Comparison of ENCODE assay signal across 12 cellular contexts in the genomic region with DNA sequence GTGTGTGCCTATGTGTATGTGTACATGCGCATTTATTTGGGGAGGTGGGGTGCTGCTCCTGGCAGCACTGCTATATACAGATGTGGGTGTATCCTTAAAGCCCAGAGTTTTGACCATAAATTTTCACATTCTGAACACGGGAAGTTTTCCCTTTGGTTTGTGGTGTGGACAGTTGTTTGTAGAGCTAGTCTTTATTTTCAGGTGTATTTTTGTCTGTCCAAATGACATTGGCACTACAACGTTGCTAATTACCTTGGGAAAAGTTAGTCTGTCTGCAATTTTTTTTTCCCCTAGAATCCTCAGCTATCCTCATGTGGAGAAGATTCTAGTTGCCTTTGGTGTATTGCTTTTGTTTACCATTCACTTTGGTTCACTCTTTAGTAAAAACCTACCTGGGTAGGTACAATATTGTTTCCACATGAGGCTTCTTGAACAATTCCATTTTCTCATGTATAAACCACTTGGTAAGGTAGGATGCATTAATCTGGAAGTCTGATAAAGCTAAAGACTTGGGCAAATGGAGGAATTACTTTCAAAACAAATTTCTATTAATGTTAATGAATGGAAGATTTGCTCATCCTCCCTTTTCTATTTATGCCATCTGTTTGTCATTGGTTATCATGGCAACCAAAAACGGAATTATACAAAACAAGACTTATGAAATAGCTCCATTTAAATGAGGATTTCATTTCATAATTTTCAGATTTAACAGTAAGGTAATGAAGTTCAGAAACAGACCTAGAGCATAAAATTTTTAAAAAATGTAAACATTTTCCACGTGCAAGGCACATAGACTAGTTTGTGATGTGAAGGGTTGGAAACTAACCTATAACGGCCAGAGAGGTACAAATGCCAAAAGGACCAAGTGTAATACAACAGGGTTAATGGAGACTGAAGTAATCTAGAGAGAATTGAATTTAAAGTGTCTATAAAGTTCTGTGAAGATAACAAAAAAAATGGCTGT. TPM values are rescaled to one million over a fixed set of nuclear protein-coding genes. Genes with fewer than 3 reads are reported as not detected.
DNase-seq lines count a peak whose midpoint lies in the region; ATAC-seq and TF ChIP-seq lines count a peak whose summit lies in the region.
"Had no signal": no experiment of that assay in that cellular context is flagged by ENCODE, and none has a peak within 500 bp of the region (broad histone marks: within the 10 kb centered on the region; RNA-seq: fewer than 3 reads in every experiment).

No MANE protein-coding gene starts in this region.

- H3K27me3 ChIP-seq in mammary epithelial cell (ENCODE audit: insufficient read depth, low read length) (no peaks in the 10 kb centered on the region), upper lobe of right lung (no peaks in the 10 kb centered on the region), prostate gland (replicated peaks; ENCODE audit: insufficient read depth) (no peaks in the 10 kb centered on the region)

- no peak for TF ChIP-seq POLR2A in prostate gland (IDR thresholded peaks at IDR 0.05)

- ATAC-seq in upper lobe of right lung (no peak), HG02885 (IDR thresholded peaks at IDR 0.05; ENCODE audit: poor library complexity, unreplicated experiment) (no peak)
- ATAC-seq: activated CD8-positive, alpha-beta T cell treated with anti-CD3 and anti-CD28 coated beads, Interleukin-2, amount 10 ng/mL, durations not matched to agents 7 days and 5 days; stimulated activated naive CD8-positive, alpha-beta T cell treated with anti-CD3 and anti-CD28 coated beads, Interleukin-15, amount 100 ng/mL, for 72 hours had no signal

- BruUV-seq in MCF 10A (replicated peaks; lab: Mats Ljungman, UMichigan): no TSS peak
- BruUV-seq in mammary epithelial cell (replicated peaks; lab: Mats Ljungman, UMichigan): no TSS peak

- H3K4me3 Mint-ChIP-seq in MCF 10A (ENCODE audit: unreplicated experiment): no peak overlapping the region
- H3K4me3 Mint-ChIP-seq: activated CD8-positive, alpha-beta T cell treated with anti-CD3 and anti-CD28 coated beads, Interleukin-2, amount 10 ng/mL, durations not matched to agents 7 days and 5 days; stimulated activated naive CD8-positive, alpha-beta T cell treated with anti-CD3 and anti-CD28 coated beads, Interleukin-15, amount 100 ng/mL, for 72 hours had no signal

- no peaks in the 10 kb centered on the region for H3K27me3 Mint-ChIP-seq in MCF 10A (ENCODE audit: insufficient read depth, unreplicated experiment)

- dilution Hi-C loops in mammary epithelial cell (cut with HindIII; ENCODE audit: low sequenced_read_pairs): loop anchor here (5.0 kb wide), 1 partner anchor 215 kb away; no protein-coding TSS in a partner anchor

- no peaks in the 10 kb centered on the region for H3K9me3 Mint-ChIP-seq in MCF 10A (ENCODE audit: unreplicated experiment)
- H3K9me3 Mint-ChIP-seq: stimulated activated naive CD8-positive, alpha-beta T cell treated with anti-CD3 and anti-CD28 coated beads, Interleukin-15, amount 100 ng/mL, for 72 hours had no signal

- no peak for DNase-seq in MCF 10A (ENCODE audit: unreplicated experiment)
- no peak for DNase-seq in mammary epithelial cell
- DNase-seq in cardiac fibroblast (ENCODE audit: low read depth in 2 of 2): peak; percentile 88 to 89
- DNase-seq in lung microvascular endothelial cell (ENCODE audit: low read depth in 2 of 2): peak; percentile 86 to 90
- no peak for DNase-seq in upper lobe of right lung
- DNase-seq in activated CD4-positive, alpha-beta T cell treated with anti-CD3 and anti-CD28 coated beads, Interleukin-2, amount 50 U/mL, for 48 hours: no peak
- no peak for DNase-seq in prostate gland (ENCODE audit: low spot score)
- DNase-seq: activated CD8-positive, alpha-beta T cell treated with anti-CD3 and anti-CD28 coated beads, Interleukin-2, amount 10 ng/mL, durations not matched to agents 7 days and 5 days; foreskin melanocyte; MV-4-11; stimulated activated naive CD8-positive, alpha-beta T cell treated with anti-CD3 and anti-CD28 coated beads, Interleukin-15, amount 100 ng/mL, for 72 hours had no signal

- WGBS in mammary epithelial cell (ENCODE audit: low coverage, missing lambda C conversion rate): 66% methylated on average over 6 of the region's 6 CpGs
- WGBS in prostate gland: 66% methylated on average over 6 of the region's 6 CpGs

- H3K27ac ChIP-seq in mammary epithelial cell (ENCODE audit: insufficient read depth, low read depth, low read length): no peak overlapping the region
- peak overlapping the region; percentile 47 for H3K27ac ChIP-seq in upper lobe of right lung
- H3K27ac ChIP-seq in prostate gland: no peak overlapping the region

- H3K79me2 ChIP-seq in mammary epithelial cell (ENCODE audit: insufficient read depth, low read length): peaks cover 18% of the 10 kb centered on the region

- H3K9me3 ChIP-seq in mammary epithelial cell (replicated peaks; ENCODE audit: insufficient read depth, low read length): no peaks in the 10 kb centered on the region
- H3K9me3 ChIP-seq in upper lobe of right lung: no peaks in the 10 kb centered on the region
- H3K9me3 ChIP-seq in prostate gland: no peaks in the 10 kb centered on the region

- TF ChIP-seq CTCF in MCF 10A (IDR thresholded peaks at IDR 0.05; ENCODE audit: unreplicated experiment) (no peak), mammary epithelial cell (conservative IDR thresholded peaks at IDR 0.05 in 1 of 2, IDR thresholded peaks at IDR 0.05 in 1 of 2; ENCODE audit: extremely low read depth in 1 of 2, insufficient read depth in 1 of 2, low read depth in 1 of 2, low read length in 2 of 2) (no peak), cardiac fibroblast (IDR thresholded peaks at IDR 0.05; ENCODE audit: low read depth, low read length) (no peak), upper lobe of right lung (IDR thresholded peaks at IDR 0.05) (no peak), prostate gland (IDR thresholded peaks at IDR 0.05) (no peak)

- peaks cover 10% of the 10 kb centered on the region for H3K36me3 ChIP-seq in mammary epithelial cell (ENCODE audit: insufficient read depth, low read length)
- H3K36me3 ChIP-seq in upper lobe of right lung: peaks cover 9% of the 10 kb centered on the region
- no peaks in the 10 kb centered on the region for H3K36me3 ChIP-seq in prostate gland

- peaks cover 29% of the 10 kb centered on the region for H3K4me1 Mint-ChIP-seq in MCF 10A (ENCODE audit: insufficient read depth, unreplicated experiment)

- peaks cover 42% of the 10 kb centered on the region for H3K36me3 Mint-ChIP-seq in MCF 10A (ENCODE audit: insufficient read depth, unreplicated experiment)

- CTCF ChIA-PET in MCF 10A (lab: Yijun Ruan, JAX) (interaction anchor here (0.7 to 2.8 kb wide), 4 partner anchors 14 to 32 kb away, joined by 3 to 14 read pairs (median 3); no protein-coding TSS in a partner anchor), mammary epithelial cell (lab: Charles Lee; ENCODE audit: low non-redundant PET) (no interaction called here)

- H4K20me1 ChIP-seq in mammary epithelial cell (ENCODE audit: insufficient read depth, low read length): no peaks in the 10 kb centered on the region

- intact Hi-C loops in MCF 10A (cut with micrococcal nuclease): no loop called here
- intact Hi-C loops in mammary epithelial cell (cut with micrococcal nuclease): no loop called here
- intact Hi-C loops in upper lobe of right lung (cut with DNase I): no loop called here
- intact Hi-C loops in prostate gland (cut with DNase I): no loop called here

- POLR2A ChIA-PET in MCF 10A (lab: Yijun Ruan, JAX): interaction anchor here (1.0 kb wide), 1 partner anchor 128 kb away, joined by 3 read pairs; no protein-coding TSS in a partner anchor

- H2AFZ ChIP-seq in mammary epithelial cell (ENCODE audit: low read depth, low read length): no peak overlapping the region

- no peak overlapping the region for H3K4me2 ChIP-seq in mammary epithelial cell (ENCODE audit: insufficient read depth, low read depth, low read length)

- peaks cover 30% of the 10 kb centered on the region for H3K4me1 ChIP-seq in mammary epithelial cell (ENCODE audit: insufficient read depth, low read length)
- H3K4me1 ChIP-seq in upper lobe of right lung: no peaks in the 10 kb centered on the region
- H3K4me1 ChIP-seq in prostate gland (replicated peaks): no peaks in the 10 kb centered on the region

- in situ Hi-C loops in mammary epithelial cell (cut with MboI; ENCODE audit: low sequenced_read_pairs in 2 of 2): no loop called here

- H3K4me3 ChIP-seq in mammary epithelial cell (replicated peaks in 1 of 3; ENCODE audit: insufficient read depth in 1 of 3, low read depth in 2 of 3, low read length in 3 of 3) (no peak overlapping the region), cardiac fibroblast (replicated peaks in 1 of 2; ENCODE audit: low read depth in 2 of 2, low read length in 2 of 2) (peak overlapping the region in 1 of 2 donors; percentile 13), upper lobe of right lung (peak overlapping the region; percentile 71), prostate gland (no peak overlapping the region)

- peak overlapping the region; percentile 22 for H3K27ac Mint-ChIP-seq in MCF 10A (ENCODE audit: low read depth, unreplicated experiment)
- H3K27ac Mint-ChIP-seq: activated CD8-positive, alpha-beta T cell treated with anti-CD3 and anti-CD28 coated beads, Interleukin-2, amount 10 ng/mL, durations not matched to agents 7 days and 5 days; stimulated activated naive CD8-positive, alpha-beta T cell treated with anti-CD3 and anti-CD28 coated beads, Interleukin-15, amount 100 ng/mL, for 72 hours had no signal

- no peak overlapping the region for H3K9ac ChIP-seq in mammary epithelial cell (ENCODE audit: insufficient read depth, low read length)

RNA-seq across cellular contexts. Expression of gene CCN2, which starts 3.9 kb away (rescaled TPM):
- total RNA-seq in MCF 10A (2022) (10.9 and 49.4 TPM in 2 replicates), mammary epithelial cell (100 to 1,000 TPM; 114 to 225 TPM), lung microvascular endothelial cell (191 and 265 TPM in 2 replicates), upper lobe of right lung (229 TPM), prostate gland (100 to 1,000 TPM in 1 of 2 donors, 10 to 100 TPM in 1; 73.1 to 120 TPM)
- 29.5 TPM for polyA plus RNA-seq in mammary epithelial cell
- polyA minus RNA-seq in mammary epithelial cell: 29.8 TPM
- total RNA-seq: activated CD8-positive, alpha-beta T cell treated with anti-CD3 and anti-CD28 coated beads, Interleukin-2, amount 10 ng/mL, durations not matched to agents 7 days and 5 days had no signal

Comparison
In these comparisons a context has a peak if more than half of its experiments do, and no peak if none do; other contexts are left out.
1. DNase-seq: peak in cardiac fibroblast (2 of 2) and lung microvascular endothelial cell (2 of 2); none in MCF 10A (single experiment), mammary epithelial cell (single experiment), upper lobe of right lung (single experiment), activated CD4-positive, alpha-beta T cell treated with anti-CD3 and anti-CD28 coated beads, Interleukin-2, amount 50 U/mL, for 48 hours (0 of 2) and prostate gland (single experiment).